Comparison of ENCODE assay signal across 1 cellular context in the genomic region with DNA sequence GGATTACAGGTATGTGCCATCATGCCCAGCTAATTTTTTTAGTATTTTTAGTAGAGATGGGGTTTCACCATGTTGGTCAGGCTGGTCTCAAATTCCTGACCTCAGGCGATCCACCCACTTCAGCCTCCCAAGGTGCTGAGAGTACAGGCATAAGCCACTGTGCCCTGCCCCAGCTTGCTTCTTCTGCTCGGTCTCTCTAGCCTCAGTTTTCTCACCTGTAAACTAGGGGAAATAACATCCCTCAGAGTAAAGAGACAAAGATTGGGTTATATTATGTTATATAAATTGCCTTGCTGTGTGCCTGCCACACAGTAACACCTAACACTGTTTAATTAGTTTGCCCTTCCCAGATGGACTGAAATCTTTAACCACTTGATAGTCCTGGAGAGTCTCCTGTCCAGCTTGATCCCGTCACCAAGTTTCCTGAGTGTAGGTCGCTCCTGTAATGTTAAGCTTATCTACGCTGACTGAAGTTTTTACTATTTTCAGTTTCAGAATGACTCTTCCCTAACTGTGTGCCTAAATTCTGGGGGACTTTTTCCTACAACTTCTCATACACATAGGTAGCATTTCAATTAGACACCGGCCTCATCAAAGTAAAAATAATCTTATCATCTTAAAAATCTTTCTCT.
TF ChIP-seq lines count a peak whose summit lies in the region.

No MANE protein-coding gene starts in this region.

TF ChIP-seq in GM23338, 12 proteins besides CTCF, POLR2A, EP300 and RAD21 (continued from another document):
- no peak for TF ChIP-seq EZH2phosphoT487 (IDR thresholded peaks at IDR 0.05; ENCODE audit: unreplicated experiment)
- TF ChIP-seq, protein P1, sequence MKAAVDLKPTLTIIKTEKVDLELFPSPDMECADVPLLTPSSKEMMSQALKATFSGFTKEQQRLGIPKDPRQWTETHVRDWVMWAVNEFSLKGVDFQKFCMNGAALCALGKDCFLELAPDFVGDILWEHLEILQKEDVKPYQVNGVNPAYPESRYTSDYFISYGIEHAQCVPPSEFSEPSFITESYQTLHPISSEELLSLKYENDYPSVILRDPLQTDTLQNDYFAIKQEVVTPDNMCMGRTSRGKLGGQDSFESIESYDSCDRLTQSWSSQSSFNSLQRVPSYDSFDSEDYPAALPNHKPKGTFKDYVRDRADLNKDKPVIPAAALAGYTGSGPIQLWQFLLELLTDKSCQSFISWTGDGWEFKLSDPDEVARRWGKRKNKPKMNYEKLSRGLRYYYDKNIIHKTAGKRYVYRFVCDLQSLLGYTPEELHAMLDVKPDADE (IDR thresholded peaks at IDR 0.05): no peak
- no peak for TF ChIP-seq STAT1 (IDR thresholded peaks at IDR 0.05; ENCODE audit: unreplicated experiment)
- no peak for TF ChIP-seq POLR2AphosphoS5 (IDR thresholded peaks at IDR 0.05; ENCODE audit: low read depth)
- no peak for TF ChIP-seq ZNF331 (CRISPR knock-in tag; IDR thresholded peaks at IDR 0.05; ENCODE audit: low read depth)
- no peak for TF ChIP-seq ZNF114 (CRISPR knock-in tag; IDR thresholded peaks at IDR 0.05)
- no peak for TF ChIP-seq NANOG (IDR thresholded peaks at IDR 0.05; ENCODE audit: borderline replicate concordance)
- TF ChIP-seq, protein P2, sequence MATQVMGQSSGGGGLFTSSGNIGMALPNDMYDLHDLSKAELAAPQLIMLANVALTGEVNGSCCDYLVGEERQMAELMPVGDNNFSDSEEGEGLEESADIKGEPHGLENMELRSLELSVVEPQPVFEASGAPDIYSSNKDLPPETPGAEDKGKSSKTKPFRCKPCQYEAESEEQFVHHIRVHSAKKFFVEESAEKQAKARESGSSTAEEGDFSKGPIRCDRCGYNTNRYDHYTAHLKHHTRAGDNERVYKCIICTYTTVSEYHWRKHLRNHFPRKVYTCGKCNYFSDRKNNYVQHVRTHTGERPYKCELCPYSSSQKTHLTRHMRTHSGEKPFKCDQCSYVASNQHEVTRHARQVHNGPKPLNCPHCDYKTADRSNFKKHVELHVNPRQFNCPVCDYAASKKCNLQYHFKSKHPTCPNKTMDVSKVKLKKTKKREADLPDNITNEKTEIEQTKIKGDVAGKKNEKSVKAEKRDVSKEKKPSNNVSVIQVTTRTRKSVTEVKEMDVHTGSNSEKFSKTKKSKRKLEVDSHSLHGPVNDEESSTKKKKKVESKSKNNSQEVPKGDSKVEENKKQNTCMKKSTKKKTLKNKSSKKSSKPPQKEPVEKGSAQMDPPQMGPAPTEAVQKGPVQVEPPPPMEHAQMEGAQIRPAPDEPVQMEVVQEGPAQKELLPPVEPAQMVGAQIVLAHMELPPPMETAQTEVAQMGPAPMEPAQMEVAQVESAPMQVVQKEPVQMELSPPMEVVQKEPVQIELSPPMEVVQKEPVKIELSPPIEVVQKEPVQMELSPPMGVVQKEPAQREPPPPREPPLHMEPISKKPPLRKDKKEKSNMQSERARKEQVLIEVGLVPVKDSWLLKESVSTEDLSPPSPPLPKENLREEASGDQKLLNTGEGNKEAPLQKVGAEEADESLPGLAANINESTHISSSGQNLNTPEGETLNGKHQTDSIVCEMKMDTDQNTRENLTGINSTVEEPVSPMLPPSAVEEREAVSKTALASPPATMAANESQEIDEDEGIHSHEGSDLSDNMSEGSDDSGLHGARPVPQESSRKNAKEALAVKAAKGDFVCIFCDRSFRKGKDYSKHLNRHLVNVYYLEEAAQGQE (IDR thresholded peaks at IDR 0.05; ENCODE audit: unreplicated experiment): no peak
